ENCODE assay signal across 1 cellular context in the genomic region with DNA sequence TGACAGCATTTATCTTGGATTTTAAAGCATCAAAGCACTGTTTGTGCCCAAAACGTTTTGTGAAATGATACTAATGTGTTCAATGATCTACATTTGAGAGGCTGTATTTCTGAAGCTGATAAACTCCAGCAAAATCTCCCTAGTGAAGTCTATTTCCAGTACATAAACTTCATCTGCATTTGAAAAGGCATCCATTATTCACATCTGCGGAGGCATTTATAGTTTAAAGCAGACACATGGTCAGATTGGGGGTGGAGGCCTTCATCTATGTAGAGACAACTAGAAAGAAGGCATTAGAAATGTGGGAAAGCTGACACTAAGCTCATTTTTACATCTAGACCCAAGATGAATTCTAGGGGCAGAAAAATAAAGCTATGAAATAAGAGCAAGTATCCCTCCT.
TF ChIP-seq lines count a peak whose summit lies in the region.

No MANE protein-coding gene starts in this region.

TF ChIP-seq in IMR-90, 13 proteins besides CTCF, POLR2A, EP300 and RAD21 (continued from another document):
- TF ChIP-seq, protein P1, sequence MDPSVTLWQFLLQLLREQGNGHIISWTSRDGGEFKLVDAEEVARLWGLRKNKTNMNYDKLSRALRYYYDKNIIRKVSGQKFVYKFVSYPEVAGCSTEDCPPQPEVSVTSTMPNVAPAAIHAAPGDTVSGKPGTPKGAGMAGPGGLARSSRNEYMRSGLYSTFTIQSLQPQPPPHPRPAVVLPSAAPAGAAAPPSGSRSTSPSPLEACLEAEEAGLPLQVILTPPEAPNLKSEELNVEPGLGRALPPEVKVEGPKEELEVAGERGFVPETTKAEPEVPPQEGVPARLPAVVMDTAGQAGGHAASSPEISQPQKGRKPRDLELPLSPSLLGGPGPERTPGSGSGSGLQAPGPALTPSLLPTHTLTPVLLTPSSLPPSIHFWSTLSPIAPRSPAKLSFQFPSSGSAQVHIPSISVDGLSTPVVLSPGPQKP (IDR thresholded peaks at IDR 0.05; ENCODE audit: borderline replicate concordance, low read depth, low read length) = no peak
- TF ChIP-seq RFX5 (IDR thresholded peaks at IDR 0.05; ENCODE audit: low read depth, low read length) (no peak), MXI1 (IDR thresholded peaks at IDR 0.05; ENCODE audit: borderline replicate concordance, low read depth, low read length) (no peak), RCOR1 (IDR thresholded peaks at IDR 0.05; ENCODE audit: insufficient replicate concordance, low read length) (no peak), NFE2L2 (IDR thresholded peaks at IDR 0.05; ENCODE audit: low read depth, low read length) (no peak), MAZ (IDR thresholded peaks at IDR 0.05; ENCODE audit: borderline replicate concordance, low read depth, low read length) (no peak), BHLHE40 (IDR thresholded peaks at IDR 0.05; ENCODE audit: low read depth, low read length) (no peak), MAFK (IDR thresholded peaks at IDR 0.05; ENCODE audit: low read depth, low read length) (no peak), SMC3 (IDR thresholded peaks at IDR 0.05; ENCODE audit: low read depth, low read length) (no peak)
